Comparison of ENCODE assay signal across 8 cellular contexts in genomic region chr6:85865665-85866372, GRCh38.
A peak's percentile ranks its signal among the peaks of the same experiment; 100 is the strongest.
DNase-seq lines count a peak whose midpoint lies in the region; ATAC-seq, FAIRE-seq and TF ChIP-seq lines count a peak whose summit lies in the region.

No MANE protein-coding gene starts in this region.

- no peak overlapping the region for H3K4me3 Mint-ChIP-seq in endodermal cell

- H3K9me3 Mint-ChIP-seq in endodermal cell: peaks cover 7% of the 10 kb centered on the region

- H3K9ac ChIP-seq in skeletal muscle satellite cell (ENCODE audit: low read depth, low read length): peak overlapping the region; percentile 59
- no peak overlapping the region for H3K9ac ChIP-seq in endodermal cell (ENCODE audit: extremely low read depth, low read length, poor library complexity, severe bottlenecking)

- peaks cover 3% of the 10 kb centered on the region for H3K27me3 Mint-ChIP-seq in endodermal cell (ENCODE audit: insufficient read depth)

- peaks cover 19% of the 10 kb centered on the region for H3K4me1 ChIP-seq in skeletal muscle satellite cell (ENCODE audit: control insufficient read depth, insufficient read depth, low read length)
- H3K4me1 ChIP-seq in endodermal cell (ENCODE audit: control insufficient read depth, insufficient read depth, low read length): no peaks in the 10 kb centered on the region

- H3K27ac ChIP-seq in endodermal cell (ENCODE audit: low read depth, low read length): no peak overlapping the region

- FAIRE-seq in RCC 7860 (lab: Jason Lieb, UNC): peak; percentile 74

- WGBS in endodermal cell (ENCODE audit: insufficient coverage in 1 of 2, insufficient read length in 1 of 2), 2 experiments: 72 to 100% methylated on average over 1 to 7 of the region's 7 CpGs

- no peaks in the 10 kb centered on the region for H3K36me3 ChIP-seq in skeletal muscle satellite cell (ENCODE audit: insufficient read depth, low read length)
- no peaks in the 10 kb centered on the region for H3K36me3 ChIP-seq in endodermal cell (ENCODE audit: control insufficient read depth, insufficient read depth, low read length)

- peak overlapping the region; percentile 66 for H3K4me3 ChIP-seq in skeletal muscle satellite cell (ENCODE audit: low read length)
- H3K4me3 ChIP-seq in endodermal cell (ENCODE audit: low read length): no peak overlapping the region

- H3K27me3 ChIP-seq in skeletal muscle satellite cell (ENCODE audit: control insufficient read depth, insufficient read depth, low read length) (no peaks in the 10 kb centered on the region), endodermal cell (ENCODE audit: control insufficient read depth, insufficient read depth, low read length, poor library complexity, severe bottlenecking) (no peaks in the 10 kb centered on the region)

- no peak overlapping the region for H3K27ac Mint-ChIP-seq in endodermal cell

- TF ChIP-seq CTCF in endodermal cell (conservative IDR thresholded peaks at IDR 0.05): no peak

- no peaks in the 10 kb centered on the region for H3K4me1 Mint-ChIP-seq in endodermal cell

- DNase-seq in RCC 7860 (ENCODE audit: low spot score) (peak; percentile 79), fibroblast of the conjunctiva (ENCODE audit: low read depth) (peak; percentile 45), endodermal cell (no peak), activated gamma-delta T cell treated with Interleukin-2 at 50 U/mL for 16 hours (no peak)

- H3K36me3 Mint-ChIP-seq in endodermal cell (ENCODE audit: low read depth): no peaks in the 10 kb centered on the region

- no peaks in the 10 kb centered on the region for H3K9me3 ChIP-seq in skeletal muscle satellite cell (replicated peaks; ENCODE audit: low read length)
- peaks cover 5% of the 10 kb centered on the region for H3K9me3 ChIP-seq in endodermal cell (ENCODE audit: control insufficient read depth, low read length)

- peak overlapping the region; percentile 86 for H3K4me2 ChIP-seq in skeletal muscle satellite cell (ENCODE audit: low read length)

- ATAC-seq in GM18861 (IDR thresholded peaks at IDR 0.05; ENCODE audit: unreplicated experiment): peak; percentile 64
- ATAC-seq in HG02759 (IDR thresholded peaks at IDR 0.05; ENCODE audit: unreplicated experiment): peak; percentile 81
- ATAC-seq in GM21447 (IDR thresholded peaks at IDR 0.05; ENCODE audit: unreplicated experiment): no peak

Comparison
In these comparisons a context has a peak if more than half of its experiments do, and no peak if none do; other contexts are left out.
1. DNase-seq: peak in RCC 7860 (single experiment) and fibroblast of the conjunctiva (single experiment); none in endodermal cell (single experiment) and activated gamma-delta T cell treated with Interleukin-2 at 50 U/mL for 16 hours (single experiment).